In the genomic region with DNA sequence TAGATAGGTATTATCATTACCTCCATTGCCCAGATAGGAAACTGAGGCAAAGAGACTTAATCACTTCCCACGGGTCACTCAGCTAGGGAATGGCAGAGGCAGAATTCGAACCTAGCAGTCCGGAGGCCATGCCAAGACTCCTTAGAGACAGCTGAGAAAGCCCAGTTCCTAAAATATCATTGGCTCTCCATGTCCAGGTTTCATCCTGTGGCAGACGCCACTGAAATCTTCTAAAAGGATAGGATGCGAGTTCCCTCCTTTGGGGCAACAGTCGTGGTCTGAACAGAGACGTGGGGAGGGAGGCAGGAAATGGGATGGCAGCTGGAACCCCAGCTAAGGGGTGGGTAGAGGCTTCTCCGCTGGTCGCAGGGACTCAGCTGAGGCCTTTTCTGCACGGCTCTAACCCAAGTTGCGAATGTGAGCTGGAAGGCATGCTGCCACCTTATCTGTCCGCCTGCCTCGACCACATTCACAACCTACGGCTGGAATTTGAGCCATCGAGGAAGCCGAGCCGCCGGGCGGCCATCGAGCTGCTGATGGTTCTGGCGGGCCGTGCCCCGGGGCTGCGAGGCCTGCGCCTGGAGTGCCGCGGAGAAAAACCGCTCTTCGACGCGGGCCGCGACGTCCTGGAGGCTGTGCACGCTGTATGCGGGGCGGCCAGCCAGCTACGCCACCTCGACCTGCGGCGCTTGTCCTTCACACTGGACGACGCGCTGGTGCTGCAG, we compare ENCODE assay signal across 1 cellular context.
TF ChIP-seq lines count a peak whose summit lies in the region.

No MANE protein-coding gene starts in this region.

TF ChIP-seq in endothelial cell of umbilical vein, 7 proteins besides CTCF, POLR2A, EP300 and RAD21:
- no peak for TF ChIP-seq EZH2 (IDR thresholded peaks at IDR 0.05; ENCODE audit: borderline replicate concordance, low read depth, low read length, severe bottlenecking)
- no peak for TF ChIP-seq POLR2AphosphoS5 (IDR thresholded peaks at IDR 0.05; ENCODE audit: insufficient read depth, low read depth, low read length)
- TF ChIP-seq FOS (IDR thresholded peaks at IDR 0.05; ENCODE audit: borderline replicate concordance, insufficient read depth, low read length), result no peak
- no peak for TF ChIP-seq MYC (IDR thresholded peaks at IDR 0.05; ENCODE audit: low read depth, low read length)
- no peak for TF ChIP-seq GATA2 (IDR thresholded peaks at IDR 0.05; ENCODE audit: insufficient read depth, insufficient read length, low read depth, low read length)
- TF ChIP-seq JUN (IDR thresholded peaks at IDR 0.05; ENCODE audit: borderline replicate concordance, insufficient read depth, insufficient read length, low read depth), result no peak
- TF ChIP-seq, protein P1, sequence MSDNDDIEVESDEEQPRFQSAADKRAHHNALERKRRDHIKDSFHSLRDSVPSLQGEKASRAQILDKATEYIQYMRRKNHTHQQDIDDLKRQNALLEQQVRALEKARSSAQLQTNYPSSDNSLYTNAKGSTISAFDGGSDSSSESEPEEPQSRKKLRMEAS (IDR thresholded peaks at IDR 0.05; ENCODE audit: insufficient read depth, insufficient read length), result no peak
